ENCODE assay signal across 1 cellular context in genomic region chr1:231841616-231842344, GRCh38.
TF ChIP-seq lines count a peak whose summit lies in the region.

No MANE protein-coding gene starts in this region.

TF ChIP-seq in HepG2, 621 proteins besides CTCF, POLR2A, EP300 and RAD21 (continued from another document and continues in another):
- TF ChIP-seq, protein P1, sequence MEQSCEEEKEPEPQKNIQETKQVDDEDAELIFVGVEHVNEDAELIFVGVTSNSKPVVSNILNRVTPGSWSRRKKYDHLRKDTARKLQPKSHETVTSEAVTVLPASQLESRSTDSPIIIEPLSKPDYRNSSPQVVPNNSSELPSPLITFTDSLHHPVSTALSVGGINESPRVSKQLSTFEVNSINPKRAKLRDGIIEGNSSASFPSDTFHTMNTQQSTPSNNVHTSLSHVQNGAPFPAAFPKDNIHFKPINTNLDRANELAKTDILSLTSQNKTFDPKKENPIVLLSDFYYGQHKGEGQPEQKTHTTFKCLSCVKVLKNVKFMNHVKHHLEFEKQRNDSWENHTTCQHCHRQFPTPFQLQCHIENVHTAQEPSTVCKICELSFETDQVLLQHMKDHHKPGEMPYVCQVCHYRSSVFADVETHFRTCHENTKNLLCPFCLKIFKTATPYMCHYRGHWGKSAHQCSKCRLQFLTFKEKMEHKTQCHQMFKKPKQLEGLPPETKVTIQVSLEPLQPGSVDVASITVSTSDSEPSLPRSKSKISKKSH (CRISPR knock-in tag; IDR thresholded peaks at IDR 0.05; ENCODE audit: borderline replicate concordance) = no peak
- TF ChIP-seq ZNF446 (CRISPR knock-in tag; IDR thresholded peaks at IDR 0.05) = no peak
- TF ChIP-seq GMEB1 (CRISPR knock-in tag; IDR thresholded peaks at IDR 0.05; ENCODE audit: borderline replicate concordance) = no peak
- no peak for TF ChIP-seq STAG1 (CRISPR knock-in tag; IDR thresholded peaks at IDR 0.05)
- no peak for TF ChIP-seq MATR3 (CRISPR knock-in tag; IDR thresholded peaks at IDR 0.05)
- TF ChIP-seq NAIF1 (CRISPR knock-in tag; IDR thresholded peaks at IDR 0.05; ENCODE audit: borderline replicate concordance) = no peak
- no peak for TF ChIP-seq HES4 (CRISPR knock-in tag; IDR thresholded peaks at IDR 0.05; ENCODE audit: borderline replicate concordance)
- TF ChIP-seq ZBTB7B (CRISPR knock-in tag; IDR thresholded peaks at IDR 0.05) = no peak
- TF ChIP-seq SMARCE1 (IDR thresholded peaks at IDR 0.05; ENCODE audit: borderline replicate concordance) = no peak
- peak; percentile 62 for TF ChIP-seq MED1 (CRISPR knock-in tag; IDR thresholded peaks at IDR 0.05)
- TF ChIP-seq ZNF782 (CRISPR knock-in tag; IDR thresholded peaks at IDR 0.05; ENCODE audit: borderline replicate concordance) = no peak
- peak; percentile 60; the same call in 1 of the 2 replicates for TF ChIP-seq JUN (CRISPR knock-in tag; IDR thresholded peaks at IDR 0.05)
- TF ChIP-seq THYN1 (CRISPR knock-in tag; IDR thresholded peaks at IDR 0.05; ENCODE audit: borderline replicate concordance, low read depth) = no peak
- TF ChIP-seq HNF4A (CRISPR knock-in tag; IDR thresholded peaks at IDR 0.05) = peak; percentile 76
- TF ChIP-seq, protein P2, sequence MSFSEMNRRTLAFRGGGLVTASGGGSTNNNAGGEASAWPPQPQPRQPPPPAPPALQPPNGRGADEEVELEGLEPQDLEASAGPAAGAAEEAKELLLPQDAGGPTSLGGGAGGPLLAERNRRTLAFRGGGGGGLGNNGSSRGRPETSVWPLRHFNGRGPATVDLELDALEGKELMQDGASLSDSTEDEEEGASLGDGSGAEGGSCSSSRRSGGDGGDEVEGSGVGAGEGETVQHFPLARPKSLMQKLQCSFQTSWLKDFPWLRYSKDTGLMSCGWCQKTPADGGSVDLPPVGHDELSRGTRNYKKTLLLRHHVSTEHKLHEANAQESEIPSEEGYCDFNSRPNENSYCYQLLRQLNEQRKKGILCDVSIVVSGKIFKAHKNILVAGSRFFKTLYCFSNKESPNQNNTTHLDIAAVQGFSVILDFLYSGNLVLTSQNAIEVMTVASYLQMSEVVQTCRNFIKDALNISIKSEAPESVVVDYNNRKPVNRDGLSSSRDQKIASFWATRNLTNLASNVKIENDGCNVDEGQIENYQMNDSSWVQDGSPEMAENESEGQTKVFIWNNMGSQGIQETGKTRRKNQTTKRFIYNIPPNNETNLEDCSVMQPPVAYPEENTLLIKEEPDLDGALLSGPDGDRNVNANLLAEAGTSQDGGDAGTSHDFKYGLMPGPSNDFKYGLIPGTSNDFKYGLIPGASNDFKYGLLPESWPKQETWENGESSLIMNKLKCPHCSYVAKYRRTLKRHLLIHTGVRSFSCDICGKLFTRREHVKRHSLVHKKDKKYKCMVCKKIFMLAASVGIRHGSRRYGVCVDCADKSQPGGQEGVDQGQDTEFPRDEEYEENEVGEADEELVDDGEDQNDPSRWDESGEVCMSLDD (CRISPR knock-in tag; IDR thresholded peaks at IDR 0.05; ENCODE audit: borderline replicate concordance) = no peak
- TF ChIP-seq MAZ (IDR thresholded peaks at IDR 0.05; ENCODE audit: borderline replicate concordance, low read depth, low read length) = no peak
- TF ChIP-seq MAZ (CRISPR knock-in tag; IDR thresholded peaks at IDR 0.05; ENCODE audit: low read depth) = no peak
- no peak for TF ChIP-seq ZSCAN31 (CRISPR knock-in tag; IDR thresholded peaks at IDR 0.05; ENCODE audit: low read depth)
- TF ChIP-seq ZNF629 (CRISPR knock-in tag; conservative IDR thresholded peaks at IDR 0.05) = 0 out of 2 replicates have a peak, but pooled peaks have one; percentile 24
- TF ChIP-seq ATF6 (CRISPR knock-in tag; conservative IDR thresholded peaks at IDR 0.05) = no peak
- TF ChIP-seq ZFP36 (IDR thresholded peaks at IDR 0.05; ENCODE audit: borderline replicate concordance, low read depth, low read length, partially characterized antibody) = no peak
- TF ChIP-seq, protein P3, sequence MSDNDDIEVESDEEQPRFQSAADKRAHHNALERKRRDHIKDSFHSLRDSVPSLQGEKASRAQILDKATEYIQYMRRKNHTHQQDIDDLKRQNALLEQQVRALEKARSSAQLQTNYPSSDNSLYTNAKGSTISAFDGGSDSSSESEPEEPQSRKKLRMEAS (IDR thresholded peaks at IDR 0.05) = no peak
- peak; percentile 60 for TF ChIP-seq RARA (CRISPR knock-in tag; IDR thresholded peaks at IDR 0.05)
- TF ChIP-seq PRPF4 (IDR thresholded peaks at IDR 0.05; ENCODE audit: low read depth, low read length, poor library complexity, severe bottlenecking) = no peak
- TF ChIP-seq ZNF761 (CRISPR knock-in tag; conservative IDR thresholded peaks at IDR 0.05) = no peak
- no peak for TF ChIP-seq ZNF230 (CRISPR knock-in tag; IDR thresholded peaks at IDR 0.05)
- TF ChIP-seq, protein P4, sequence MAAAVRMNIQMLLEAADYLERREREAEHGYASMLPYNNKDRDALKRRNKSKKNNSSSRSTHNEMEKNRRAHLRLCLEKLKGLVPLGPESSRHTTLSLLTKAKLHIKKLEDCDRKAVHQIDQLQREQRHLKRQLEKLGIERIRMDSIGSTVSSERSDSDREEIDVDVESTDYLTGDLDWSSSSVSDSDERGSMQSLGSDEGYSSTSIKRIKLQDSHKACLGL (CRISPR knock-in tag; IDR thresholded peaks at IDR 0.05) = no peak
- TF ChIP-seq ZNF724P (CRISPR knock-in tag; IDR thresholded peaks at IDR 0.05; ENCODE audit: borderline replicate concordance) = no peak
- TF ChIP-seq FOXC1 (CRISPR knock-in tag; IDR thresholded peaks at IDR 0.05; ENCODE audit: borderline replicate concordance) = no peak
- no peak for TF ChIP-seq ZNF674 (CRISPR knock-in tag; IDR thresholded peaks at IDR 0.05; ENCODE audit: low read depth)
- TF ChIP-seq GFI1 (CRISPR knock-in tag; IDR thresholded peaks at IDR 0.05; ENCODE audit: borderline replicate concordance) = no peak
- TF ChIP-seq MNT (IDR thresholded peaks at IDR 0.05) = no peak
- no peak for TF ChIP-seq SCMH1 (CRISPR knock-in tag; IDR thresholded peaks at IDR 0.05; ENCODE audit: borderline replicate concordance)
- TF ChIP-seq ZFP41 (CRISPR knock-in tag; IDR thresholded peaks at IDR 0.05; ENCODE audit: borderline replicate concordance) = no peak
- TF ChIP-seq ZFP36L2 (CRISPR knock-in tag; IDR thresholded peaks at IDR 0.05) = no peak
- no peak for TF ChIP-seq ZBTB7A (CRISPR knock-in tag; IDR thresholded peaks at IDR 0.05)
- no peak for TF ChIP-seq ZNF232 (CRISPR knock-in tag; IDR thresholded peaks at IDR 0.05; ENCODE audit: borderline replicate concordance)
- TF ChIP-seq KAT2B (IDR thresholded peaks at IDR 0.05; ENCODE audit: borderline replicate concordance, low read depth, low read length) = no peak
- no peak for TF ChIP-seq ZBTB42 (CRISPR knock-in tag; IDR thresholded peaks at IDR 0.05)
- no peak for TF ChIP-seq HNRNPL (IDR thresholded peaks at IDR 0.05; ENCODE audit: low read depth, low read length)
- no peak for TF ChIP-seq ZNF501 (CRISPR knock-in tag; IDR thresholded peaks at IDR 0.05)
- TF ChIP-seq BCLAF1 (IDR thresholded peaks at IDR 0.05) = no peak
- TF ChIP-seq ZNF550 (CRISPR knock-in tag; IDR thresholded peaks at IDR 0.05; ENCODE audit: borderline replicate concordance) = no peak
- TF ChIP-seq XRCC5 (optimal IDR thresholded peaks at IDR 0.05; ENCODE audit: low read length) = no peak
- peak; percentile 52 for TF ChIP-seq ELF3 (CRISPR knock-in tag; IDR thresholded peaks at IDR 0.05)
- TF ChIP-seq CAMTA2 (CRISPR knock-in tag; IDR thresholded peaks at IDR 0.05; ENCODE audit: borderline replicate concordance) = no peak
- TF ChIP-seq, protein P5, sequence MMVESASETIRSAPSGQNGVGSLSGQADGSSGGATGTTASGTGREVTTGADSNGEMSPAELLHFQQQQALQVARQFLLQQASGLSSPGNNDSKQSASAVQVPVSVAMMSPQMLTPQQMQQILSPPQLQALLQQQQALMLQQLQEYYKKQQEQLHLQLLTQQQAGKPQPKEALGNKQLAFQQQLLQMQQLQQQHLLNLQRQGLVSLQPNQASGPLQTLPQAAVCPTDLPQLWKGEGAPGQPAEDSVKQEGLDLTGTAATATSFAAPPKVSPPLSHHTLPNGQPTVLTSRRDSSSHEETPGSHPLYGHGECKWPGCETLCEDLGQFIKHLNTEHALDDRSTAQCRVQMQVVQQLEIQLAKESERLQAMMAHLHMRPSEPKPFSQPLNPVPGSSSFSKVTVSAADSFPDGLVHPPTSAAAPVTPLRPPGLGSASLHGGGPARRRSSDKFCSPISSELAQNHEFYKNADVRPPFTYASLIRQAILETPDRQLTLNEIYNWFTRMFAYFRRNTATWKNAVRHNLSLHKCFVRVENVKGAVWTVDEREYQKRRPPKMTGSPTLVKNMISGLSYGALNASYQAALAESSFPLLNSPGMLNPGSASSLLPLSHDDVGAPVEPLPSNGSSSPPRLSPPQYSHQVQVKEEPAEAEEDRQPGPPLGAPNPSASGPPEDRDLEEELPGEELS (CRISPR knock-in tag; IDR thresholded peaks at IDR 0.05) = peak; percentile 80
- no peak for TF ChIP-seq ZNF773 (CRISPR knock-in tag; IDR thresholded peaks at IDR 0.05; ENCODE audit: borderline replicate concordance)
- TF ChIP-seq PITX1 (CRISPR knock-in tag; IDR thresholded peaks at IDR 0.05) = 0 out of 2 replicates have a peak, but pooled peaks have one; percentile 23
- TF ChIP-seq MYC (CRISPR knock-in tag; IDR thresholded peaks at IDR 0.05; ENCODE audit: borderline replicate concordance) = no peak; the same call in 1 of the 2 replicates
- no peak for TF ChIP-seq TP53 (CRISPR knock-in tag; conservative IDR thresholded peaks at IDR 0.05)
